ENCODE assay signal across 1 cellular context in genomic region chr5:145887976-145888574, GRCh38.
TF ChIP-seq lines count a peak whose summit lies in the region.

No MANE protein-coding gene starts in this region.

TF ChIP-seq in H1, 55 proteins besides CTCF, POLR2A, EP300 and RAD21 (continued from another document):
- peak; percentile 50; the same call in 1 of the 2 replicates for TF ChIP-seq TEAD4 (IDR thresholded peaks at IDR 0.05; ENCODE audit: low read depth, low read length)
- TF ChIP-seq YY1 (IDR thresholded peaks at IDR 0.05; ENCODE audit: low read depth, low read length), result no peak; the same call in 1 of the 2 replicates
- TF ChIP-seq FOSL1 (IDR thresholded peaks at IDR 0.05; ENCODE audit: insufficient read depth, low read depth, low read length), result no peak
- TF ChIP-seq BCL11A (IDR thresholded peaks at IDR 0.05; ENCODE audit: low read depth in 2 of 2, low read length in 2 of 2), result no peak
- TF ChIP-seq SP2 (IDR thresholded peaks at IDR 0.05; ENCODE audit: low read length), result no peak
- TF ChIP-seq KDM4A (IDR thresholded peaks at IDR 0.05; ENCODE audit: low read depth, low read length, severe bottlenecking), result no peak
- TF ChIP-seq ATF2 (IDR thresholded peaks at IDR 0.05; ENCODE audit: low read length), result no peak
- no peak for TF ChIP-seq GTF2F1 (IDR thresholded peaks at IDR 0.05; ENCODE audit: borderline replicate concordance, low read depth, low read length)
- no peak for TF ChIP-seq TAF7 (optimal IDR thresholded peaks at IDR 0.05; ENCODE audit: borderline replicate concordance, low read depth, low read length)
- no peak for TF ChIP-seq MAFK (IDR thresholded peaks at IDR 0.05; ENCODE audit: low read depth, low read length)
- no peak for TF ChIP-seq JUND (IDR thresholded peaks at IDR 0.05; ENCODE audit: low read length)
- TF ChIP-seq BRCA1 (IDR thresholded peaks at IDR 0.05; ENCODE audit: low read depth, low read length), result 0 out of 2 replicates have a peak, but pooled peaks have one; percentile 18
